Comparison of ENCODE assay signal across 8 cellular contexts in the genomic region with DNA sequence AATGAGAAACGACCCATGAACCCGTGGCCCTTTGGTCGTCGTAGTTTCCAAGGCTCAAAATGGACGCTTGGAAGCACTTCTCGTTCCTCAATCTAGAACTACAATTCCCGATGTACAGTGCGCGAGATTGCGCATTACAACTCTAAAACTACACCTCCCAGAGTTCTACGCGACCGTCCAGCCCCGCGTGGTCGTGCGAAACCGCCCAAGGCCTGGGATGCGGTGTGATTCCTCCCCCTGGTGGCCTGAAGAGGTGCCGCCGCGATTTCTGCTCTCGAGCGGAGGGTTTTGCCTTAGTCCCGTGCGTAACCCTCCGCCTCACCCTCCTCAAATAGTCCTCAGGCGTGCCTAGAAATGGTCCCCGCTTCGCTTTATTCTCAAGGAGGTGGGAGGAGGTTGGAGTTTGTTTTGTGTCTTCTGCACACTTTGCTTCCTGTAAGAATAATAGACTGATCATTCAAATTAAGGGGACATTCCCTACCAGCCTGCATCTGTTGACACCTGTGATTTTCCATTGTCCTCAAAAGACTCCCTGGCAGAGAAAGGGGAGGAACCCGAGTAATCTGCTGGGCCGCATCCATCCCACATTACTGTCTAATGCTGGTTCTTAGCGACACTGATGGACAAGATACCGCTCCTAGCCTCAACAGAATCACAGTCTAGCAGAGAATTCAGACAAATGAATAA. TPM values are rescaled to one million over a fixed set of nuclear protein-coding genes. Genes with fewer than 3 reads are reported as not detected.
DNase-seq lines count a peak whose midpoint lies in the region; TF ChIP-seq lines count a peak whose summit lies in the region.

No MANE protein-coding gene starts in this region.

- H3K4me1 Mint-ChIP-seq in nephron: peaks cover 48% of the 10 kb centered on the region
- peaks cover 24% of the 10 kb centered on the region for H3K4me1 Mint-ChIP-seq in stimulated activated naive CD8-positive, alpha-beta T cell treated with anti-CD3 and anti-CD28 coated beads, Interleukin-15, Interleukin-2, amounts not matched to agents 100 ng/mL and 50 ng/mL, for 24 hours (ENCODE audit: low read depth)

- H3K27ac Mint-ChIP-seq in nephron: peak overlapping the region; percentile 95 to 97 (median 97)
- H3K27ac Mint-ChIP-seq in stimulated activated naive CD8-positive, alpha-beta T cell treated with anti-CD3 and anti-CD28 coated beads, Interleukin-15, Interleukin-2, amounts not matched to agents 100 ng/mL and 50 ng/mL, for 24 hours: peak overlapping the region; percentile 98

- H3K9me3 Mint-ChIP-seq in nephron: no peaks in the 10 kb centered on the region
- no peaks in the 10 kb centered on the region for H3K9me3 Mint-ChIP-seq in stimulated activated naive CD8-positive, alpha-beta T cell treated with anti-CD3 and anti-CD28 coated beads, Interleukin-15, Interleukin-2, amounts not matched to agents 100 ng/mL and 50 ng/mL, for 24 hours

- H3K4me3 Mint-ChIP-seq in nephron: peak overlapping the region; percentile 91 to 95 (median 93)
- peak overlapping the region; percentile 94 for H3K4me3 Mint-ChIP-seq in stimulated activated naive CD8-positive, alpha-beta T cell treated with anti-CD3 and anti-CD28 coated beads, Interleukin-15, Interleukin-2, amounts not matched to agents 100 ng/mL and 50 ng/mL, for 24 hours

- peak; percentile 99 for DNase-seq in EH (ENCODE audit: low read depth)
- peak; percentile 91 for DNase-seq in GOT3 (lab: John Stamatoyannopoulos, UW)
- DNase-seq in RPMI8226: peak; percentile 100
- peak; percentile 94 for DNase-seq in activated T-helper 9 cell treated with anti-CD3 and anti-CD28 coated beads, Interleukin-2, amount 50 U/mL, for 16 hours (ENCODE audit: low read depth)
- DNase-seq in fibroblast of the aortic adventitia (ENCODE audit: low read depth): peak; percentile 100

- peak overlapping the region; percentile 73 for H3K4me3 ChIP-seq in fibroblast of the aortic adventitia (ENCODE audit: low read depth, low read length)

- H3K27me3 Mint-ChIP-seq in nephron (ENCODE audit: low read depth): peaks cover 5% of the 10 kb centered on the region
- H3K27me3 Mint-ChIP-seq in stimulated activated naive CD8-positive, alpha-beta T cell treated with anti-CD3 and anti-CD28 coated beads, Interleukin-15, Interleukin-2, amounts not matched to agents 100 ng/mL and 50 ng/mL, for 24 hours: no peaks in the 10 kb centered on the region

- no peaks in the 10 kb centered on the region for H3K36me3 Mint-ChIP-seq in nephron (ENCODE audit: low read depth)
- H3K36me3 Mint-ChIP-seq in stimulated activated naive CD8-positive, alpha-beta T cell treated with anti-CD3 and anti-CD28 coated beads, Interleukin-15, Interleukin-2, amounts not matched to agents 100 ng/mL and 50 ng/mL, for 24 hours (ENCODE audit: low read depth): no peaks in the 10 kb centered on the region

- TF ChIP-seq CTCF in LNCAP (IDR thresholded peaks at IDR 0.05): peak; percentile 68
- peak; percentile 97 for TF ChIP-seq CTCF in fibroblast of the aortic adventitia (IDR thresholded peaks at IDR 0.05; ENCODE audit: insufficient read depth, low read length)
- peak; percentile 92 to 99 (median 93) for TF ChIP-seq CTCF in nephron (IDR thresholded peaks at IDR 0.05; ENCODE audit: unreplicated experiment in 3 of 3)

RNA-seq across cellular contexts. Expression of gene PAFAH2, which starts 0.4 kb away (rescaled TPM):
- 8.7 and 9.8 TPM in 2 replicates for total RNA-seq in fibroblast of the aortic adventitia (ENCODE audit: low replicate concordance)

RNA-seq across cellular contexts. Expression of gene EXTL1, which starts 23.4 kb away (rescaled TPM):
- 0.18 and 0.74 TPM in 2 replicates for total RNA-seq in fibroblast of the aortic adventitia (ENCODE audit: low replicate concordance)

RNA-seq across cellular contexts. Expression of gene SLC30A2, which starts 47.7 kb away (rescaled TPM):
- not detected in 2 replicates for total RNA-seq in fibroblast of the aortic adventitia (ENCODE audit: low replicate concordance)

Comparison
In these comparisons a context has a peak if more than half of its experiments do, and no peak if none do; other contexts are left out.
1. Peak in every context shown above with its lines: DNase-seq and H3K4me3 ChIP-seq.